In the genomic region with DNA sequence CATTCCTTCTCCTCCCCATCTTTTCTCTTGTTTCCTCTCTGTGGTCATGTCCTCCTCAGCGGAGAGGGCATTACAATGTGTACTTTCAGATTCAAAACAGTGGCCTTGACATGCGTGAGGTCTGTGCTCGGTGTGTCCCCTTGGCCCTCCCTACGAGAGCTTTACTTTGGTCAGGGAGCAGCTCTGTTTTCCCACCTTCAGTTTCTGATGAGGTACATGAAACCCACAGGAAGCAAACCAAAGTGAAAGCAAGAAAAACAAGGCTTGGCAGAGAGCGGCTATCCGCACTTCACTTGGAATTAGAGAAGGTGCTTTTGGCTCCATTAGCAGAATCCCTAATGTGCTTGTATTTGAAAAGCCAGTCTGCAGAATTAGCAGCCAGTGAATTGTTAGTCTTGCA, we compare ENCODE assay signal across 17 cellular contexts. TPM values are rescaled to one million over a fixed set of nuclear protein-coding genes. Genes with fewer than 3 reads are reported as not detected.
DNase-seq lines count a peak whose midpoint lies in the region; ATAC-seq, FAIRE-seq and TF ChIP-seq lines count a peak whose summit lies in the region.
"Had no signal": no experiment of that assay in that cellular context is flagged by ENCODE, and none has a peak within 500 bp of the region (broad histone marks: within the 10 kb centered on the region; RNA-seq: fewer than 3 reads in every experiment).

No MANE protein-coding gene starts in this region.

- H3K4me3 ChIP-seq in dorsolateral prefrontal cortex: peak overlapping the region in 11 of 59 donors; percentile 2 to 28 (median 17)
- H3K4me3 ChIP-seq: heart right ventricle, neural progenitor cell, SK-N-MC, skin epidermis had no signal

- H3K27me3 ChIP-seq in dorsolateral prefrontal cortex: no peaks in the 10 kb centered on the region
- H3K27me3 ChIP-seq: neural progenitor cell had no signal

- H3K27ac Mint-ChIP-seq in activated T-helper 17 cell treated with anti-CD3 and anti-CD28 coated beads, Interleukin-2, amount 50 U/mL, for 72 hours: no peak overlapping the region
- H3K27ac Mint-ChIP-seq: activated B cell treated with CpG ODN at 0.5 μM for 24 hours, neural progenitor cell had no signal

- H3K4me3 Mint-ChIP-seq in activated T-helper 17 cell treated with anti-CD3 and anti-CD28 coated beads, Interleukin-2, amount 50 U/mL, for 72 hours: peak overlapping the region; percentile 23
- H3K4me3 Mint-ChIP-seq: activated B cell treated with CpG ODN at 0.5 μM for 24 hours, neural progenitor cell had no signal

- H3K27me3 Mint-ChIP-seq in activated T-helper 17 cell treated with anti-CD3 and anti-CD28 coated beads, Interleukin-2, amount 50 U/mL, for 72 hours: peaks cover 18% of the 10 kb centered on the region

- intact Hi-C loops in dorsolateral prefrontal cortex (cut with DNase I): no loop called here

- H3K9me3 Mint-ChIP-seq in activated T-helper 17 cell treated with anti-CD3 and anti-CD28 coated beads, Interleukin-2, amount 50 U/mL, for 72 hours: no peaks in the 10 kb centered on the region
- H3K9me3 Mint-ChIP-seq: activated B cell treated with CpG ODN at 0.5 μM for 24 hours, neural progenitor cell had no signal

- H3K4me1 Mint-ChIP-seq in activated T-helper 17 cell treated with anti-CD3 and anti-CD28 coated beads, Interleukin-2, amount 50 U/mL, for 72 hours: no peaks in the 10 kb centered on the region
- H3K4me1 Mint-ChIP-seq: activated B cell treated with CpG ODN at 0.5 μM for 24 hours, neural progenitor cell had no signal

- ATAC-seq in HG02610 (IDR thresholded peaks at IDR 0.05; ENCODE audit: unreplicated experiment) (peak; percentile 36), HG03439 (IDR thresholded peaks at IDR 0.05; ENCODE audit: unreplicated experiment) (no peak)
- ATAC-seq in activated T-helper 17 cell treated with anti-CD3 and anti-CD28 coated beads, Interleukin-2, amount 50 U/mL, for 72 hours (replicated peaks): no peak
- ATAC-seq: heart right ventricle had no signal

- peak; percentile 95 for FAIRE-seq in islet of Langerhans (lab: Jason Lieb, UNC)

- TF ChIP-seq CTCF in dorsolateral prefrontal cortex (IDR thresholded peaks at IDR 0.05 in 54 of 56, conservative IDR thresholded peaks at IDR 0.05 in 2 of 56; ENCODE audit: low read depth in 1 of 56, partially characterized antibody in 56 of 56): no peak

- no peaks in the 10 kb centered on the region for H3K36me3 Mint-ChIP-seq in activated T-helper 17 cell treated with anti-CD3 and anti-CD28 coated beads, Interleukin-2, amount 50 U/mL, for 72 hours (ENCODE audit: low read depth)
- H3K36me3 Mint-ChIP-seq: neural progenitor cell had no signal

- peak overlapping the region in 1 of 59 donors; percentile 29 for H3K27ac ChIP-seq in dorsolateral prefrontal cortex
- H3K27ac ChIP-seq: epithelial cell of prostate, heart right ventricle, neural progenitor cell, SK-N-MC, skin epidermis had no signal

- DNase-seq in ELF-1 (ENCODE audit: low read depth, low spot score): peak; percentile 11
- DNase-seq in dorsolateral prefrontal cortex: no peak
- no peak for DNase-seq in amygdala (lab: John Stamatoyannopoulos, UW)
- DNase-seq: activated B cell treated with CpG ODN at 0.5 μM for 24 hours, GF-D8, heart right ventricle, KG1, NCI-H1930, substantia nigra had no signal

RNA-seq across cellular contexts. Expression of gene BOD1L1, which starts 19.5 kb away (rescaled TPM):
- 10 to 100 TPM; 34.6 to 40.9 TPM for total RNA-seq in activated T-helper 17 cell treated with anti-CD3 and anti-CD28 coated beads, Interleukin-2, amount 50 U/mL, for 72 hours
- 10 to 100 TPM; 36.2 to 63.5 (median 52.2) TPM for total RNA-seq in dorsolateral prefrontal cortex
